8 cellular contexts compared by ENCODE assay signal in genomic region chr2:118371500-118371899, GRCh38.
DNase-seq lines count a peak whose midpoint lies in the region; ATAC-seq and TF ChIP-seq lines count a peak whose summit lies in the region.

No MANE protein-coding gene starts in this region.

- H3K27ac ChIP-seq in VCaP = no peak overlapping the region

- DNase-seq in SIG-M5 treated with dmso at 0.1 percent for 504 hours (lab: John Stamatoyannopoulos, UW; ENCODE audit: unreplicated experiment) (peak; percentile 11), SIG-M5 (lab: John Stamatoyannopoulos, UW) (no peak), left lobe of liver (ENCODE audit: low spot score) (no peak), COLO829 (ENCODE audit: low spot score) (no peak)

- peak; percentile 74 for TF ChIP-seq CTCF in VCaP (conservative IDR thresholded peaks at IDR 0.05)

- ATAC-seq in HG03520 (IDR thresholded peaks at IDR 0.05; ENCODE audit: unreplicated experiment) = peak; percentile 83
- ATAC-seq in left lobe of liver = peak; percentile 78
- ATAC-seq in GM19452 (IDR thresholded peaks at IDR 0.05; ENCODE audit: unreplicated experiment) = no peak
- ATAC-seq in GM21515 (IDR thresholded peaks at IDR 0.05; ENCODE audit: unreplicated experiment) = no peak

Comparison
In these comparisons a context has a peak if more than half of its experiments do, and no peak if none do; other contexts are left out.
1. ATAC-seq: peak in HG03520 (single experiment) and left lobe of liver (single experiment); none in GM19452 (single experiment) and GM21515 (single experiment).